10 cellular contexts compared by ENCODE assay signal in the genomic region with DNA sequence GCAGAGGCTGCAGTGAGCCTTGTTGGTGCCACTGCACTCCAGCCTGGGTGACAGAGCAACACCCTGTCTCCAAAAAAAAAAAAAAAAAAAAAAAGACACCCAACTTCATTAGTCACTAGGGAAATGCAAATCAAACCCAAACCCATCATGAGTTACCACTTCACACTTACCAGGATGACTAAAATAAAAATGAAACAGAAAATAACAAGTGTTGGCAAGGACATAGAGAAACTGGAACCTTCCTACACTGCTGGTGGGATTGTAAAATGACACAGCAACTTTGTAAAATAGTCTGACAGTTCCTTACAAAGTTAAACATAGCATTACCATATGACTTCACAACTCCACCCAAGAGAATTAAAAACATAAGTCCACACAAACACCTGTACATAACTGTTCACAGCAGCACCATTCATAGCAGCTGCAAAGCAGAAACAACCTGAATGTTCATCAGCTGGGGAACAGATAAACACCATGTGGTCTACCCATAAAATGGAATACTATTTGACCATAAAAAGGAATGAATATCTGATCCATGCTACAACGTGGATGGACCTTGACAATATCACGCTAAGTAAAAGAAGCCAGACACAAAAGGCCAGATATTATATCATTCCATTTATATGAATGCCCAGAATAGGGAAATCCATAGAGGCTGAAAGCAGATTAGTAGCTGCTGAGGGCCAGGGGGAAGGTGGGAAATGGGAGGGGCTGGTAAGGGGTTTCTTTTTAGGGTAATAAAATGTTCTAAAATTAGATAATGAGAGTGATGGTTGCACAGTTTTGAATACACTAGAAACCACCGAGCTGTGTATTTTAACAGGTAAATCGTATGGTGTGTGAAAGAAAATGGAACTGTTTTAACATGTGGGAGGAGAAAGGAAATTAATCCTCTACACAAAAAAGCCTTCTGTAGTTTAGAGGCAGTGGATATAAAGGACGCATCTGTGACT. TPM values are rescaled to one million over a fixed set of nuclear protein-coding genes. Genes with fewer than 3 reads are reported as not detected.
DNase-seq lines count a peak whose midpoint lies in the region; ATAC-seq and TF ChIP-seq lines count a peak whose summit lies in the region.
"Had no signal": no experiment of that assay in that cellular context is flagged by ENCODE, and none has a peak within 500 bp of the region (broad histone marks: within the 10 kb centered on the region; RNA-seq: fewer than 3 reads in every experiment).

No MANE protein-coding gene starts in this region.

- ATAC-seq in HG02840 (IDR thresholded peaks at IDR 0.05; ENCODE audit: low FRiP score, unreplicated experiment) = peak; percentile 79

- H3K4me1 ChIP-seq in breast epithelium = no peaks in the 10 kb centered on the region
- H3K4me1 ChIP-seq in suprapubic skin = no peaks in the 10 kb centered on the region
- no peaks in the 10 kb centered on the region for H3K4me1 ChIP-seq in neural progenitor cell
- H3K4me1 ChIP-seq: BLaER1 had no signal

- CTCF ChIA-PET in MCF 10A (lab: Yijun Ruan, JAX) = no interaction called here

- no peaks in the 10 kb centered on the region for H3K27me3 ChIP-seq in breast epithelium
- no peaks in the 10 kb centered on the region for H3K27me3 ChIP-seq in suprapubic skin
- H3K27me3 ChIP-seq in neural progenitor cell = no peaks in the 10 kb centered on the region
- H3K27me3 ChIP-seq: BLaER1 had no signal

- DNase-seq in MCF 10A (ENCODE audit: unreplicated experiment) (no peak), breast epithelium (ENCODE audit: low spot score in 2 of 2) (no peak), MV-4-11 (lab: John Stamatoyannopoulos, UW) (peak; percentile 15), NCI-H1436 (lab: John Stamatoyannopoulos, UW) (no peak), hypothalamus (lab: John Stamatoyannopoulos, UW) (no peak), suprapubic skin (ENCODE audit: low spot score in 2 of 2) (no peak), neural progenitor cell (ENCODE audit: low spot score) (no peak)
- DNase-seq: amniotic stem cell had no signal

- WGBS in suprapubic skin = 76% methylated on average over 5 of the region's 5 CpGs

- H4K20me1 ChIP-seq in neural progenitor cell (ENCODE audit: low read depth) = no peaks in the 10 kb centered on the region
- H4K20me1 ChIP-seq: BLaER1 had no signal

- H3K27ac Mint-ChIP-seq in MCF 10A (ENCODE audit: low read depth, unreplicated experiment) (peak overlapping the region; percentile 78), neural progenitor cell (no peak overlapping the region)

- H3K27me3 Mint-ChIP-seq in MCF 10A (ENCODE audit: insufficient read depth, unreplicated experiment) = no peaks in the 10 kb centered on the region
- peaks cover 2% of the 10 kb centered on the region for H3K27me3 Mint-ChIP-seq in neural progenitor cell (ENCODE audit: insufficient read depth, low read depth)

- no peak overlapping the region for H2AFZ ChIP-seq in neural progenitor cell (replicated peaks)

- TF ChIP-seq POLR2A in breast epithelium (IDR thresholded peaks at IDR 0.05) (no peak), suprapubic skin (IDR thresholded peaks at IDR 0.05) (no peak)

- H3K4me3 Mint-ChIP-seq in MCF 10A (ENCODE audit: unreplicated experiment) = no peak overlapping the region
- H3K4me3 Mint-ChIP-seq in neural progenitor cell = no peak overlapping the region

- H3K79me2 ChIP-seq in neural progenitor cell (ENCODE audit: low read depth) = no peaks in the 10 kb centered on the region

- no peaks in the 10 kb centered on the region for H3F3A ChIP-seq in neural progenitor cell (ENCODE audit: low read depth)

- H3K36me3 ChIP-seq in breast epithelium (no peaks in the 10 kb centered on the region), suprapubic skin (no peaks in the 10 kb centered on the region), neural progenitor cell (peaks cover 4% of the 10 kb centered on the region)
- H3K36me3 ChIP-seq: BLaER1 had no signal

- H3K27ac ChIP-seq in breast epithelium (no peak overlapping the region), suprapubic skin (no peak overlapping the region), neural progenitor cell (no peak overlapping the region)
- H3K27ac ChIP-seq: BLaER1 had no signal

- intact Hi-C loops in MCF 10A (cut with micrococcal nuclease) (no loop called here), breast epithelium (cut with DNase I; ENCODE audit: low total_unique reads) (no loop called here)

- H3K9me3 ChIP-seq in breast epithelium (no peaks in the 10 kb centered on the region), suprapubic skin (no peaks in the 10 kb centered on the region), neural progenitor cell (ENCODE audit: low read depth) (no peaks in the 10 kb centered on the region)

- TF ChIP-seq EP300 in suprapubic skin (IDR thresholded peaks at IDR 0.05) = no peak

- POLR2A ChIA-PET in MCF 10A (lab: Yijun Ruan, JAX) = no interaction called here

- H3K4me2 ChIP-seq in neural progenitor cell = no peak overlapping the region
- H3K4me2 ChIP-seq: BLaER1 had no signal

- H3K9ac ChIP-seq in neural progenitor cell = no peak overlapping the region
- H3K9ac ChIP-seq: BLaER1 had no signal

- no peak overlapping the region for H3K4me3 ChIP-seq in breast epithelium
- no peak overlapping the region for H3K4me3 ChIP-seq in suprapubic skin
- H3K4me3 ChIP-seq in neural progenitor cell = no peak overlapping the region
- H3K4me3 ChIP-seq: BLaER1 had no signal

- H3K36me3 Mint-ChIP-seq in MCF 10A (ENCODE audit: insufficient read depth, unreplicated experiment) = peaks cover 10% of the 10 kb centered on the region
- peaks cover 9% of the 10 kb centered on the region for H3K36me3 Mint-ChIP-seq in neural progenitor cell

- TF ChIP-seq CTCF in MCF 10A (IDR thresholded peaks at IDR 0.05; ENCODE audit: unreplicated experiment) (no peak), breast epithelium (IDR thresholded peaks at IDR 0.05) (no peak), suprapubic skin (IDR thresholded peaks at IDR 0.05) (no peak), neural progenitor cell (IDR thresholded peaks at IDR 0.05) (no peak)

- BruUV-seq in MCF 10A (replicated peaks; lab: Mats Ljungman, UMichigan) = no TSS peak

- H3K4me1 Mint-ChIP-seq in MCF 10A (ENCODE audit: insufficient read depth, unreplicated experiment) (no peaks in the 10 kb centered on the region), neural progenitor cell (no peaks in the 10 kb centered on the region)

- peaks cover 17% of the 10 kb centered on the region for H3K9me3 Mint-ChIP-seq in MCF 10A (ENCODE audit: unreplicated experiment)
- peaks cover 23% of the 10 kb centered on the region for H3K9me3 Mint-ChIP-seq in neural progenitor cell

RNA-seq across cellular contexts. Expression of a gene that starts 18.3 kb away (rescaled TPM):
- total RNA-seq in MCF 10A (2022) (37.6 and 42.4 TPM in 2 replicates), breast epithelium (10 to 100 TPM; 28.1 to 81.4 (median 32.1) TPM), suprapubic skin (10 to 100 TPM; 12.6 to 24.5 (median 18.7) TPM), neural progenitor cell (ENCODE audit: low replicate concordance) (24.7 and 48.1 TPM in 2 replicates)
